17 cellular contexts compared by ENCODE assay signal in genomic region chrX:4485917-4486316, GRCh38.
A peak's percentile ranks its signal among the peaks of the same experiment; 100 is the strongest.
DNase-seq lines count a peak whose midpoint lies in the region; ATAC-seq and TF ChIP-seq lines count a peak whose summit lies in the region.
"Had no signal": no experiment of that assay in that cellular context is flagged by ENCODE, and none has a peak within 500 bp of the region (broad histone marks: within the 10 kb centered on the region; RNA-seq: fewer than 3 reads in every experiment).

No MANE protein-coding gene starts in this region.

- BruUV-seq in A673 (replicated peaks; lab: Mats Ljungman, UMichigan) = no TSS peak

- H3K9me3 ChIP-seq in A673 (ENCODE audit: low read depth, low read length, poor library complexity, severe bottlenecking) (no peaks in the 10 kb centered on the region), H9 (ENCODE audit: control insufficient read depth, low read depth, low read length) (no peaks in the 10 kb centered on the region), endodermal cell (ENCODE audit: control insufficient read depth, low read length) (peaks cover 11% of the 10 kb centered on the region)
- H3K9me3 ChIP-seq: A549 had no signal

- no peak overlapping the region for H3K4me3 ChIP-seq in A673 (ENCODE audit: low read depth, low read length, poor library complexity, severe bottlenecking)
- no peak overlapping the region for H3K4me3 ChIP-seq in endodermal cell (ENCODE audit: low read length)
- H3K4me3 ChIP-seq: A549 had no signal

- H3K27ac Mint-ChIP-seq in H9 = peak overlapping the region; percentile 17 to 90 (median 65); a peak in 3 of 7 replicates
- no peak overlapping the region for H3K27ac Mint-ChIP-seq in endodermal cell
- H3K27ac Mint-ChIP-seq: CD4-positive, alpha-beta memory T cell had no signal

- no peak overlapping the region for H2AK5ac ChIP-seq in H9 (ENCODE audit: insufficient read length, low read length)

- H3K36me3 Mint-ChIP-seq in H9 (ENCODE audit: insufficient read depth in 1 of 3, low read depth in 3 of 3) = peaks cover 9 to 40% (median 13%) of the 10 kb centered on the region in 3 experiments
- H3K36me3 Mint-ChIP-seq in endodermal cell (ENCODE audit: low read depth) = no peaks in the 10 kb centered on the region
- H3K36me3 Mint-ChIP-seq: CD4-positive, alpha-beta memory T cell had no signal

- H3K79me2 ChIP-seq in H9 (ENCODE audit: insufficient read depth, low read length) = no peaks in the 10 kb centered on the region

- intact Hi-C loops in A673 (cut with micrococcal nuclease; ENCODE audit: unreplicated experiment) = no loop called here

- H3K4me1 Mint-ChIP-seq in H9 (peaks cover 21 to 22% of the 10 kb centered on the region in 2 experiments), endodermal cell (peaks cover 19% of the 10 kb centered on the region)
- H3K4me1 Mint-ChIP-seq: CD4-positive, alpha-beta memory T cell had no signal

- H3K9ac ChIP-seq in H9 (ENCODE audit: extremely low read depth, insufficient read length, low read length) (no peak overlapping the region), endodermal cell (ENCODE audit: extremely low read depth, low read length, poor library complexity, severe bottlenecking) (no peak overlapping the region)

- POLR2A ChIA-PET in A673 (lab: Charles Lee; ENCODE audit: low non-redundant PET) = no interaction called here

- peaks cover 15 to 17% of the 10 kb centered on the region in 2 experiments; a peak in 4 of 5 replicates for H3K9me3 Mint-ChIP-seq in H9
- peaks cover 21% of the 10 kb centered on the region for H3K9me3 Mint-ChIP-seq in endodermal cell

- no peak overlapping the region for H3K27ac ChIP-seq in A673 (ENCODE audit: low read depth, low read length, poor library complexity, severe bottlenecking)
- no peak overlapping the region for H3K27ac ChIP-seq in H9 (ENCODE audit: insufficient read length, low read depth, low read length)
- no peak overlapping the region for H3K27ac ChIP-seq in endodermal cell (ENCODE audit: low read depth, low read length)
- H3K27ac ChIP-seq: A549 had no signal

- no peak overlapping the region for H4K8ac ChIP-seq in H9 (replicated peaks; ENCODE audit: insufficient read length, low read depth, low read length)

- CTCF ChIA-PET in A673 (lab: Charles Lee) = no interaction called here

- no peaks in the 10 kb centered on the region for H3K23me2 ChIP-seq in H9 (ENCODE audit: insufficient read length, low read depth, low read length, poor library complexity, severe bottlenecking)

- no peak overlapping the region for H2AFZ ChIP-seq in H9 (ENCODE audit: low read length)

- no peak overlapping the region for H3K56ac ChIP-seq in H9 (ENCODE audit: insufficient read length, low read depth, low read length)

- H3K36me3 ChIP-seq in A673 (ENCODE audit: insufficient read depth, low read length, poor library complexity, severe bottlenecking) = no peaks in the 10 kb centered on the region
- no peaks in the 10 kb centered on the region for H3K36me3 ChIP-seq in endodermal cell (ENCODE audit: control insufficient read depth, insufficient read depth, low read length)

- H2BK12ac ChIP-seq in H9 (ENCODE audit: insufficient read length, low read depth, low read length) = no peak overlapping the region

- no peak for ATAC-seq in GM21390 (IDR thresholded peaks at IDR 0.05; ENCODE audit: unreplicated experiment)
- ATAC-seq: A549 had no signal

- H4K91ac ChIP-seq in H9 (ENCODE audit: insufficient read length, low read depth, low read length) = no peak overlapping the region

- H3K18ac ChIP-seq in H9 (ENCODE audit: insufficient read length, low read depth, low read length) = no peak overlapping the region

- no peaks in the 10 kb centered on the region for H3K79me1 ChIP-seq in H9 (ENCODE audit: insufficient read depth, low read depth, low read length, poor library complexity, severe bottlenecking)

- H4K20me1 ChIP-seq in H9 (ENCODE audit: control insufficient read depth, insufficient read depth, insufficient read length) = no peaks in the 10 kb centered on the region

- H3K4ac ChIP-seq in H9 (ENCODE audit: low read depth, low read length) = no peak overlapping the region

- DNase-seq in A673 (ENCODE audit: low spot score) (peak; percentile 61), H9 (no peak), endodermal cell (no peak)
- DNase-seq in NK-92 treated with Interleukin-12 subunit alpha and Interleukin-12 subunit beta, amount 100 ng/mL, for 24 hours (lab: John Stamatoyannopoulos, UW) = no peak
- DNase-seq in activated CD4-positive, alpha-beta T cell treated with anti-CD3 and anti-CD28 coated beads, Interleukin-2, amount 50 U/mL, for 48 hours = no peak
- DNase-seq: 8988T; C1 segment of cervical spinal cord; Calu3; CD4-positive, alpha-beta memory T cell; COR-L47; DMS53; DMS79 treated with DMSO at 0.1 percent for 48 hours; GF-D8; GOT3; HCEC 1CT had no signal

- no peak overlapping the region for H3K4me2 ChIP-seq in H9 (ENCODE audit: insufficient read depth, insufficient read length, low read length)
- H3K4me2 ChIP-seq: A549 had no signal

- H3K27me3 Mint-ChIP-seq in H9 (ENCODE audit: low read depth) (no peaks in the 10 kb centered on the region), endodermal cell (ENCODE audit: insufficient read depth) (no peaks in the 10 kb centered on the region)
- H3K27me3 Mint-ChIP-seq: CD4-positive, alpha-beta memory T cell had no signal

- H3K4me3 Mint-ChIP-seq in H9 (no peak overlapping the region), endodermal cell (no peak overlapping the region)
- H3K4me3 Mint-ChIP-seq: CD4-positive, alpha-beta memory T cell had no signal

- no peak overlapping the region for H2BK120ac ChIP-seq in H9 (ENCODE audit: low read depth, low read length, poor library complexity, severe bottlenecking)

- TF ChIP-seq CTCF in A673 (conservative IDR thresholded peaks at IDR 0.05; ENCODE audit: low read depth, low read length) (peak; percentile 32; the same call in 1 of the 2 replicates), H9 (conservative IDR thresholded peaks at IDR 0.05) (peak; percentile 28; the same call in 2 of the 3 replicates), endodermal cell (conservative IDR thresholded peaks at IDR 0.05) (peak; percentile 53)

- no peak overlapping the region for H2BK15ac ChIP-seq in H9 (ENCODE audit: low read depth, low read length)

- WGBS in H9 (ENCODE audit: extremely low coverage, insufficient read length, low lambda C conversion rate) = no CpG with 5 or more reads among the region's 4 CpGs
- WGBS in endodermal cell (ENCODE audit: insufficient coverage in 1 of 2, insufficient read length in 1 of 2), 2 experiments = 100% methylated on average over 2 of the region's 4 CpGs; no CpG with 5 or more reads in 1 of the 2 experiments

- H4K5ac ChIP-seq in H9 (ENCODE audit: insufficient read length, low read depth, low read length) = no peak overlapping the region

- H3K23ac ChIP-seq in H9 (ENCODE audit: insufficient read length, low read depth, low read length) = no peak overlapping the region

- H3K27me3 ChIP-seq in A673 (replicated peaks; ENCODE audit: insufficient read depth, low read depth, low read length, poor library complexity) (no peaks in the 10 kb centered on the region), H9 (ENCODE audit: insufficient read depth, low read length) (no peaks in the 10 kb centered on the region), endodermal cell (ENCODE audit: control insufficient read depth, insufficient read depth, low read length, poor library complexity, severe bottlenecking) (no peaks in the 10 kb centered on the region)

- no peak overlapping the region for H3T11ph ChIP-seq in H9 (ENCODE audit: low read length)

- H2BK20ac ChIP-seq in H9 (ENCODE audit: low read depth, low read length, poor library complexity, severe bottlenecking) = no peak overlapping the region

- no peak overlapping the region for H2BK5ac ChIP-seq in H9 (ENCODE audit: insufficient read length, low read length)

- peaks cover 4% of the 10 kb centered on the region for H3K4me1 ChIP-seq in A673 (ENCODE audit: insufficient read depth, low read length, poor library complexity, severe bottlenecking)
- peaks cover 5% of the 10 kb centered on the region; the same call in 1 of the 2 replicates for H3K4me1 ChIP-seq in H9 (ENCODE audit: insufficient read depth, low read length)
- H3K4me1 ChIP-seq in endodermal cell (ENCODE audit: control insufficient read depth, insufficient read depth, low read length) = no peaks in the 10 kb centered on the region
- H3K4me1 ChIP-seq: A549 had no signal

- H3K14ac ChIP-seq in H9 (ENCODE audit: insufficient read depth, low read length) = no peak overlapping the region
